In genomic region chr12:114834621-114835020, GRCh38 we compare ENCODE assay signal across 20 cellular contexts.
DNase-seq lines count a peak whose midpoint lies in the region; ATAC-seq and TF ChIP-seq lines count a peak whose summit lies in the region.
"Had no signal": no experiment of that assay in that cellular context is flagged by ENCODE, and none has a peak within 500 bp of the region (broad histone marks: within the 10 kb centered on the region; RNA-seq: fewer than 3 reads in every experiment).

No MANE protein-coding gene starts in this region.

- DNase-seq in AG08395 (ENCODE audit: low spot score) (peak; percentile 63), HS-5 (ENCODE audit: low read depth) (peak; percentile 34), astrocyte of the cerebellum (ENCODE audit: low read depth) (peak; percentile 70), iris pigment epithelial cell (ENCODE audit: low read depth) (peak; percentile 63), mucosa of gallbladder (ENCODE audit: low spot score) (no peak), hippocampal formation (lab: John Stamatoyannopoulos, UW) (no peak), erythroblast (lab: John Stamatoyannopoulos, UW) (no peak)
- DNase-seq: activated gamma-delta T cell; anterior cingulate cortex; CD8-positive, alpha-beta T cell; Karpas-422; NCI-H1436 treated with DMSO at 0.1 percent for 48 hours; NCI-H2227 treated with DMSO at 0.1 percent for 48 hours; posterior cingulate gyrus; SIG-M5; stomach; uterus had no signal

- in situ Hi-C loops in astrocyte of the cerebellum (cut with HindIII; ENCODE audit: low sequenced_read_pairs) = no loop called here

- no peak for TF ChIP-seq CTCF in astrocyte of the cerebellum (IDR thresholded peaks at IDR 0.05; ENCODE audit: low read depth, low read length, missing control alignments)

- no peak for TF ChIP-seq POLR2A in erythroblast (IDR thresholded peaks at IDR 0.05; ENCODE audit: low read length)

- no peak for ATAC-seq in GM18502 (IDR thresholded peaks at IDR 0.05; ENCODE audit: poor library complexity, unreplicated experiment)
- ATAC-seq: CD8-positive, alpha-beta T cell; GM12878; natural killer cell treated with Interleukin-12 subunit alpha and Interleukin-12 subunit beta and Interleukin-15 and Interleukin-18, amount 100 ng/mL, for 72 hours had no signal

- no peak overlapping the region for H3K4me3 ChIP-seq in astrocyte of the cerebellum (ENCODE audit: low read depth, low read length)
- H3K4me3 ChIP-seq: GM12878, stomach, uterus had no signal

Comparison
In these comparisons a context has a peak if more than half of its experiments do, and no peak if none do; other contexts are left out.
1. DNase-seq: peak in AG08395 (single experiment), HS-5 (single experiment), astrocyte of the cerebellum (single experiment) and iris pigment epithelial cell (single experiment); none in mucosa of gallbladder (single experiment), hippocampal formation (0 of 2) and erythroblast (0 of 2).